In the genomic region with DNA sequence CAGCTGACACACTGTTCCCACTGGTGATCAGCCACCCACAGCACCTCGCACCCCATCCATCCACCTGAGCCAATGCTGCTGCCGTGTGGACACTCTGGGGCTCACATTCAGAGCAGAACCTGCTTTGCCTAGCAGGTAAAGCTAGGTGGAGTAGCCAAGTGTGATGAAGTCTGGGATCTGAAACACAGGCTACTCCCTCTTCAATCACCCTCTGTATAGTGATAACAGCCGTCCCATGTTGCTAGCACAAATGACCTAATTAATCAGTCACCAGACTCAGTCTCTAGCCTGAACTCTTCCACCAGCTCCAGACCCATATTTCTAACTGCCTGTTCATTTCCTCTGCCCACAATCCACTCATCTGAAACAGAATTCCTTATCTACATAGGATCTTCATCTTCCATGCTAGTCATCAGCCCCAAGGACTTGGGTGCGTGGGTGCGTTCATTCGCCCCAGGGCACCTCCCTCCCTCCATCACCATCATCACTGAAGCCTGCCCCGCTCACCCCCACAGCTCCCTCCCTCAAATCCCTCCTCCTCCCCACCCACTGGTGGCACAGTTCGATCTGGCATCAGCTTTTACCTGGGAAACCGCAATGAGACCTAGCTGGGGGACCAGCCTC, we compare ENCODE assay signal across 1 cellular context.
TF ChIP-seq lines count a peak whose summit lies in the region.

No MANE protein-coding gene starts in this region.

TF ChIP-seq in GM12878, 131 proteins besides CTCF, POLR2A, EP300 and RAD21 (continued from another document):
- TF ChIP-seq, protein P1, sequence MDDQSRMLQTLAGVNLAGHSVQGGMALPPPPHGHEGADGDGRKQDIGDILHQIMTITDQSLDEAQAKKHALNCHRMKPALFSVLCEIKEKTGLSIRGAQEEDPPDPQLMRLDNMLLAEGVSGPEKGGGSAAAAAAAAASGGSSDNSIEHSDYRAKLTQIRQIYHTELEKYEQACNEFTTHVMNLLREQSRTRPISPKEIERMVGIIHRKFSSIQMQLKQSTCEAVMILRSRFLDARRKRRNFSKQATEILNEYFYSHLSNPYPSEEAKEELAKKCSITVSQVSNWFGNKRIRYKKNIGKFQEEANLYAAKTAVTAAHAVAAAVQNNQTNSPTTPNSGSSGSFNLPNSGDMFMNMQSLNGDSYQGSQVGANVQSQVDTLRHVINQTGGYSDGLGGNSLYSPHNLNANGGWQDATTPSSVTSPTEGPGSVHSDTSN (IDR thresholded peaks at IDR 0.05; ENCODE audit: insufficient replicate concordance, low read depth, low read length): no peak
- no peak for TF ChIP-seq CHD1 (IDR thresholded peaks at IDR 0.05; ENCODE audit: low read depth, low read length)
- TF ChIP-seq ZNF622 (IDR thresholded peaks at IDR 0.05): no peak
- no peak for TF ChIP-seq BACH1 (IDR thresholded peaks at IDR 0.05; ENCODE audit: borderline replicate concordance)
- no peak for TF ChIP-seq POLR2AphosphoS2 (IDR thresholded peaks at IDR 0.05; ENCODE audit: low read depth, low read length)
- no peak for TF ChIP-seq WRNIP1 (IDR thresholded peaks at IDR 0.05; ENCODE audit: borderline replicate concordance, low read depth, low read length)
- no peak for TF ChIP-seq MXI1 (IDR thresholded peaks at IDR 0.05; ENCODE audit: low read depth, low read length)
- no peak for TF ChIP-seq ETV6 (conservative IDR thresholded peaks at IDR 0.05 in 1 of 2, IDR thresholded peaks at IDR 0.05 in 1 of 2; ENCODE audit: borderline replicate concordance in 1 of 2, low read depth in 1 of 2)
- TF ChIP-seq SP1 (IDR thresholded peaks at IDR 0.05; ENCODE audit: low read depth, low read length): no peak
- TF ChIP-seq, protein P2, sequence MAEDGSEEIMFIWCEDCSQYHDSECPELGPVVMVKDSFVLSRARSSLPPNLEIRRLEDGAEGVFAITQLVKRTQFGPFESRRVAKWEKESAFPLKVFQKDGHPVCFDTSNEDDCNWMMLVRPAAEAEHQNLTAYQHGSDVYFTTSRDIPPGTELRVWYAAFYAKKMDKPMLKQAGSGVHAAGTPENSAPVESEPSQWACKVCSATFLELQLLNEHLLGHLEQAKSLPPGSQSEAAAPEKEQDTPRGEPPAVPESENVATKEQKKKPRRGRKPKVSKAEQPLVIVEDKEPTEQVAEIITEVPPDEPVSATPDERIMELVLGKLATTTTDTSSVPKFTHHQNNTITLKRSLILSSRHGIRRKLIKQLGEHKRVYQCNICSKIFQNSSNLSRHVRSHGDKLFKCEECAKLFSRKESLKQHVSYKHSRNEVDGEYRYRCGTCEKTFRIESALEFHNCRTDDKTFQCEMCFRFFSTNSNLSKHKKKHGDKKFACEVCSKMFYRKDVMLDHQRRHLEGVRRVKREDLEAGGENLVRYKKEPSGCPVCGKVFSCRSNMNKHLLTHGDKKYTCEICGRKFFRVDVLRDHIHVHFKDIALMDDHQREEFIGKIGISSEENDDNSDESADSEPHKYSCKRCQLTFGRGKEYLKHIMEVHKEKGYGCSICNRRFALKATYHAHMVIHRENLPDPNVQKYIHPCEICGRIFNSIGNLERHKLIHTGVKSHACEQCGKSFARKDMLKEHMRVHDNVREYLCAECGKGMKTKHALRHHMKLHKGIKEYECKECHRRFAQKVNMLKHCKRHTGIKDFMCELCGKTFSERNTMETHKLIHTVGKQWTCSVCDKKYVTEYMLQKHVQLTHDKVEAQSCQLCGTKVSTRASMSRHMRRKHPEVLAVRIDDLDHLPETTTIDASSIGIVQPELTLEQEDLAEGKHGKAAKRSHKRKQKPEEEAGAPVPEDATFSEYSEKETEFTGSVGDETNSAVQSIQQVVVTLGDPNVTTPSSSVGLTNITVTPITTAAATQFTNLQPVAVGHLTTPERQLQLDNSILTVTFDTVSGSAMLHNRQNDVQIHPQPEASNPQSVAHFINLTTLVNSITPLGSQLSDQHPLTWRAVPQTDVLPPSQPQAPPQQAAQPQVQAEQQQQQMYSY (CRISPR knock-in tag; IDR thresholded peaks at IDR 0.05): no peak
- no peak for TF ChIP-seq FOXM1 (IDR thresholded peaks at IDR 0.05; ENCODE audit: low read depth, low read length)
- no peak for TF ChIP-seq STAT1 (conservative IDR thresholded peaks at IDR 0.05)
